ENCODE assay signal across 22 cellular contexts in genomic region chr10:5187852-5188251, GRCh38. TPM values are rescaled to one million over a fixed set of nuclear protein-coding genes. Genes with fewer than 3 reads are reported as not detected.
DNase-seq lines count a peak whose midpoint lies in the region; ATAC-seq, FAIRE-seq and TF ChIP-seq lines count a peak whose summit lies in the region.
"Had no signal": no experiment of that assay in that cellular context is flagged by ENCODE, and none has a peak within 500 bp of the region (broad histone marks: within the 10 kb centered on the region; RNA-seq: fewer than 3 reads in every experiment).

No MANE protein-coding gene starts in this region.

- intact Hi-C loops in left ventricle myocardium superior (cut with micrococcal nuclease) = no loop called here
- intact Hi-C loops in left ventricle myocardium inferior (cut with micrococcal nuclease) = no loop called here
- intact Hi-C loops in K562 (cut with micrococcal nuclease) = no loop called here
- intact Hi-C loops in right lobe of liver (cut with DNase I) = no loop called here

- no TSS peak for BruUV-seq in K562 (replicated peaks; lab: Mats Ljungman, UMichigan)

- in situ Hi-C loops in K562 (cut with MboI) = no loop called here

- peak overlapping the region; percentile 41; the same call in 1 of the 2 replicates for H2AFZ ChIP-seq in K562 (ENCODE audit: low read depth, low read length)

- H3K36me3 ChIP-seq in left ventricle myocardium inferior (no peaks in the 10 kb centered on the region), K562 (ENCODE audit: control insufficient read depth, insufficient read depth, low read length) (no peaks in the 10 kb centered on the region), right lobe of liver (no peaks in the 10 kb centered on the region)
- H3K36me3 ChIP-seq: BE2C, HAP-1 had no signal

- no peak for TF ChIP-seq RAD21 in K562 (CRISPR knock-in tag; conservative IDR thresholded peaks at IDR 0.05 in 1 of 2, IDR thresholded peaks at IDR 0.05 in 1 of 2)

- H3K4me3 ChIP-seq in left ventricle myocardium inferior (no peak overlapping the region), K562 (no peak overlapping the region), right lobe of liver (no peak overlapping the region)
- H3K4me3 ChIP-seq: GM12878, HAP-1 had no signal

- H3K27me3 ChIP-seq in left ventricle myocardium inferior (ENCODE audit: low read depth) = no peaks in the 10 kb centered on the region
- H3K27me3 ChIP-seq in K562 (ENCODE audit: control insufficient read depth in 2 of 2, insufficient read depth in 2 of 2, low read length in 2 of 2) = no peaks in the 10 kb centered on the region
- no peaks in the 10 kb centered on the region for H3K27me3 ChIP-seq in right lobe of liver
- H3K27me3 ChIP-seq: BE2C had no signal

- no peaks in the 10 kb centered on the region for H4K20me1 ChIP-seq in K562 (replicated peaks; ENCODE audit: control insufficient read depth, insufficient read depth, low read length)

- H3K27ac ChIP-seq in left ventricle myocardium inferior (replicated peaks) (no peak overlapping the region), K562 (ENCODE audit: extremely low read depth, low read depth, low read length) (no peak overlapping the region), right lobe of liver (peak overlapping the region; percentile 39 to 68 (median 61))

- TF ChIP-seq POLR2A in K562 (conservative IDR thresholded peaks at IDR 0.05) = no peak
- no peak for TF ChIP-seq POLR2A in right lobe of liver (IDR thresholded peaks at IDR 0.05)

- H3K4me1 ChIP-seq in left ventricle myocardium inferior (peaks cover 5% of the 10 kb centered on the region), K562 (replicated peaks in 1 of 2; ENCODE audit: control insufficient read depth in 2 of 2, insufficient read depth in 2 of 2, low read length in 2 of 2) (peaks cover 0 to 5% of the 10 kb centered on the region in 2 experiments; a peak in 1 of 5 replicates), right lobe of liver (peaks cover 0 to 27% (median 5%) of the 10 kb centered on the region in 4 donors)
- H3K4me1 ChIP-seq: BE2C, HAP-1 had no signal

- CTCF ChIA-PET in K562 (lab: Yijun Ruan, JAX; ENCODE audit: low intra/inter-chr PET ratio) = no interaction called here

- no peak for TF ChIP-seq CTCF in left ventricle myocardium inferior (IDR thresholded peaks at IDR 0.05; ENCODE audit: borderline replicate concordance)
- no peak for TF ChIP-seq CTCF in K562 (IDR thresholded peaks at IDR 0.05 in 2 of 3, conservative IDR thresholded peaks at IDR 0.05 in 1 of 3; ENCODE audit: insufficient read depth in 2 of 3, low read depth in 1 of 3, low read length in 3 of 3)
- no peak for TF ChIP-seq CTCF in right lobe of liver (IDR thresholded peaks at IDR 0.05)

- H3K9me3 ChIP-seq in left ventricle myocardium inferior (replicated peaks) (no peaks in the 10 kb centered on the region), K562 (replicated peaks; ENCODE audit: control insufficient read depth, insufficient read depth, low read depth, low read length) (no peaks in the 10 kb centered on the region), right lobe of liver (no peaks in the 10 kb centered on the region)
- H3K9me3 ChIP-seq: BE2C, HAP-1 had no signal

- no peak for TF ChIP-seq EP300 in K562 (IDR thresholded peaks at IDR 0.05; ENCODE audit: low read length)

- no peak for FAIRE-seq in K562 (lab: Jason Lieb, UNC)
- FAIRE-seq: GM12878 had no signal

- no peak overlapping the region for H3K9ac ChIP-seq in K562 (ENCODE audit: insufficient read depth in 1 of 2, low read depth in 2 of 2, low read length in 2 of 2)

- no peaks in the 10 kb centered on the region for H3K9me1 ChIP-seq in K562 (ENCODE audit: control insufficient read depth, insufficient read depth, low read length)

- ATAC-seq in left ventricle myocardium superior = peak; percentile 47
- no peak for ATAC-seq in K562
- ATAC-seq in right lobe of liver = no peak
- ATAC-seq: GM12878 had no signal

- no peaks in the 10 kb centered on the region for H3K79me2 ChIP-seq in K562 (ENCODE audit: control insufficient read depth, insufficient read depth, low read length)

- POLR2A ChIA-PET in K562 (lab: Yijun Ruan, JAX) = interaction anchor here (1.7 kb wide), 1 partner anchor 12 kb away, joined by 5 read pairs; no protein-coding TSS in a partner anchor

- DNase-seq in left ventricle myocardium superior (no peak), left ventricle myocardium inferior (no peak), K562 (ENCODE audit: extremely low read depth in 1 of 4, low spot score in 3 of 4) (no peak), right lobe of liver (no peak), retina (no peak), NCI-H1417 (lab: John Stamatoyannopoulos, UW) (no peak)
- DNase-seq: ACHN; BE2C; C1 segment of cervical spinal cord; CD4-positive, CD25-positive, alpha-beta regulatory T cell; CD8-positive, alpha-beta memory T cell; COR-L47; DMS 273 treated with DMSO at 0.1 percent for 48 hours; DMS53; DND-41; EL had no signal

- 19% methylated on average over 4 of the region's 4 CpGs for WGBS in K562 (ENCODE audit: insufficient coverage, low coverage, missing lambda C conversion rate)
- 81% methylated on average over 4 of the region's 4 CpGs for WGBS in right lobe of liver (ENCODE audit: insufficient coverage, low coverage, low lambda C conversion rate, missing lambda C conversion rate)

- no peak overlapping the region for H3K4me2 ChIP-seq in K562 (ENCODE audit: insufficient read depth, low read length)

TF ChIP-seq in K562, 482 proteins besides CTCF, POLR2A, EP300 and RAD21:
- TF ChIP-seq PHF21A (IDR thresholded peaks at IDR 0.05; ENCODE audit: borderline replicate concordance, low read depth) (no peak), SMAD2 (IDR thresholded peaks at IDR 0.05; ENCODE audit: low read depth, low read length) (no peak), BRCA1 (IDR thresholded peaks at IDR 0.05) (no peak), BRCA1 (CRISPR knock-in tag; IDR thresholded peaks at IDR 0.05) (no peak), HDAC8 (tag; IDR thresholded peaks at IDR 0.05) (no peak), SMARCA4 (IDR thresholded peaks at IDR 0.05) (no peak), CREB5 (CRISPR knock-in tag; IDR thresholded peaks at IDR 0.05) (no peak)

RNA-seq across cellular contexts. Expression of gene AKR1C8, which starts 2.9 kb away (rescaled TPM):
- total RNA-seq in left ventricle myocardium superior = 0.25 TPM
- 0.22 TPM for total RNA-seq in left ventricle myocardium inferior
- total RNA-seq in K562 (2011; cell fraction: chromatin; rRNA removed; ENCODE audit: low replicate concordance) = 0.44 TPM in 2 replicates
- total RNA-seq in K562 (2011; cell fraction: nucleolus; rRNA removed) = not detected in 2 replicates
- 0.23 TPM in 1 of 2 replicates, not detected in the other for total RNA-seq in K562 (2011; cell fraction: nucleoplasm; rRNA removed)
- 0.18 TPM in 1 of 2 replicates, not detected in the other for total RNA-seq in K562 (2014; rRNA removed)
- total RNA-seq in K562 (2014; rRNA removed; fragmentation: Illumina TruSeq; extraction: Trizol) = 0.16 and 0.22 TPM in 2 replicates
- 0.23 and 0.29 TPM in 2 replicates for total RNA-seq in K562 (2015; rRNA removed; fragmentation: Illumina TruSeq; extraction: Trizol)
- total RNA-seq in K562 (2021) = 0.24 TPM in 1 of 2 replicates, not detected in the other
- polyA plus RNA-seq in K562 (2011; rRNA removed) = 0.07 TPM in 1 of 2 replicates, not detected in the other
- not detected in 2 replicates for polyA plus RNA-seq in K562 (2011; cell fraction: cytosol; rRNA removed)
- 0.51 and 0.68 TPM in 2 replicates for polyA plus RNA-seq in K562 (2011; cell fraction: nucleus; rRNA removed)
- polyA plus RNA-seq in K562 (2012) = 0.05 and 0.32 TPM in 2 replicates
- 0.07 and 0.12 TPM in 2 replicates for polyA plus RNA-seq in K562 (2014; fragmentation: Illumina TruSeq; extraction: Trizol)
- under 1 TPM; 0.07 to 0.08 TPM for polyA plus RNA-seq in K562 (2014; fragmentation: Nextera tagmentation; extraction: Ambion mirVana)
- 0.03 and 0.90 TPM in 2 replicates for polyA plus RNA-seq in K562 (2014; rRNA removed)
- polyA minus RNA-seq in K562 (2011; rRNA and poly(A)+ RNA removed) = 0.24 TPM in 1 of 2 replicates, not detected in the other
- not detected in 2 replicates for polyA minus RNA-seq in K562 (2011; cell fraction: cytosol; rRNA and poly(A)+ RNA removed)
- polyA minus RNA-seq in K562 (2011; cell fraction: nucleus; rRNA and poly(A)+ RNA removed) = 0.78 TPM in 1 of 2 replicates, not detected in the other
- total RNA-seq in right lobe of liver = 10 to 100 TPM in 3 of 6 experiments, 1 to 10 TPM in 3; 6.4 to 25.1 (median 12.5) TPM
- total RNA-seq: A172, G401, GM12878, HT-29 had no signal
- polyA plus RNA-seq: CD8-positive, alpha-beta memory T cell had no signal

RNA-seq across cellular contexts. Expression of gene AKR1C4, which starts 8.8 kb away (rescaled TPM):
- total RNA-seq in left ventricle myocardium superior (not detected), left ventricle myocardium inferior (not detected), K562 (2014; rRNA removed) (not detected in 2 replicates), K562 (2014; rRNA removed; fragmentation: Illumina TruSeq; extraction: Trizol) (not detected in 2 replicates), K562 (2015; rRNA removed; fragmentation: Illumina TruSeq; extraction: Trizol) (not detected in 2 replicates), K562 (2021) (0.13 TPM in 1 of 2 replicates, not detected in the other), right lobe of liver (100 to 1,000 TPM; 172 to 471 (median 220) TPM)
- total RNA-seq in K562 (2011; cell fraction: chromatin; rRNA removed; ENCODE audit: low replicate concordance) = not detected in 2 replicates
- total RNA-seq in K562 (2011; cell fraction: nucleolus; rRNA removed) = not detected in 2 replicates
- total RNA-seq in K562 (2011; cell fraction: nucleoplasm; rRNA removed) = not detected in 2 replicates
- polyA plus RNA-seq in K562 (2011; rRNA removed) (not detected in 2 replicates), K562 (2014; fragmentation: Illumina TruSeq; extraction: Trizol) (not detected in 2 replicates), K562 (2014; fragmentation: Nextera tagmentation; extraction: Ambion mirVana) (not detected), K562 (2014; rRNA removed) (not detected in 2 replicates)
- not detected in 2 replicates for polyA plus RNA-seq in K562 (2011; cell fraction: cytosol; rRNA removed)
- not detected in 2 replicates for polyA plus RNA-seq in K562 (2011; cell fraction: nucleus; rRNA removed)
- polyA plus RNA-seq in K562 (2012) = not detected in 2 replicates
- polyA minus RNA-seq in K562 (2011; rRNA and poly(A)+ RNA removed) = not detected in 2 replicates
- polyA minus RNA-seq in K562 (2011; cell fraction: cytosol; rRNA and poly(A)+ RNA removed) = not detected in 2 replicates
- polyA minus RNA-seq in K562 (2011; cell fraction: nucleus; rRNA and poly(A)+ RNA removed) = not detected in 2 replicates
- total RNA-seq: A172; CD4-positive, CD25-positive, alpha-beta regulatory T cell; CD8-positive, alpha-beta memory T cell; G401; GM12878; H4; HT-29 had no signal
- polyA plus RNA-seq: CD4-positive, CD25-positive, alpha-beta regulatory T cell; CD8-positive, alpha-beta memory T cell had no signal

Comparison
In these comparisons a context has a peak if more than half of its experiments do, and no peak if none do; other contexts are left out.
1. H3K27ac ChIP-seq: peak in right lobe of liver (3 of 3); none in left ventricle myocardium inferior (single experiment) and K562 (single experiment).
2. RNA of gene AKR1C4, which starts 8.8 kb away (total RNA-seq): 172 to 471 TPM in right lobe of liver; 0.13 TPM in K562, not detected in left ventricle myocardium superior (single experiment) and not detected in left ventricle myocardium inferior (single experiment); every median in the first group is over 100 times any median in the second.